In the genomic region with DNA sequence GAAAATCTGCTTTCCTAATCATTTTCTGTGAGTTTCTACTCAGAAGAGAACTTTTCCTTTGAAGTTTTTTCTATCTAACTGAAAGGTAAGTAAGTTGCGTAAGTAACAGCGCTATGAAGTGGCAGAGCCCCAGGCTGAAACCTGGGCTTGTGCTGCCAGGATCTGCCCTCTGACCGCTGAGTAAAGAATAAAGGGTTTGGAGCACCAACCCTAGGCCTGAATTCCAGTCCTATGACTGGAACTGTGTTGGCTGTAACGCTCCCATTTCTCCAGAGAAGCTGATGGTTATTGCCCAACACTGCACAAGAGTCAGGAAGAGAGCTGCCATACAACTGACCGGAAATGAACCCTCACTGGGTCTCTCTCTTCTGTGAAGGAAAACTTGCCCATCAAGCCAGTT, we compare ENCODE assay signal across 1 cellular context.
TF ChIP-seq lines count a peak whose summit lies in the region.

No MANE protein-coding gene starts in this region.

TF ChIP-seq in IMR-90, 13 proteins besides CTCF, POLR2A, EP300 and RAD21 (continued from another document):
- TF ChIP-seq, protein P1, sequence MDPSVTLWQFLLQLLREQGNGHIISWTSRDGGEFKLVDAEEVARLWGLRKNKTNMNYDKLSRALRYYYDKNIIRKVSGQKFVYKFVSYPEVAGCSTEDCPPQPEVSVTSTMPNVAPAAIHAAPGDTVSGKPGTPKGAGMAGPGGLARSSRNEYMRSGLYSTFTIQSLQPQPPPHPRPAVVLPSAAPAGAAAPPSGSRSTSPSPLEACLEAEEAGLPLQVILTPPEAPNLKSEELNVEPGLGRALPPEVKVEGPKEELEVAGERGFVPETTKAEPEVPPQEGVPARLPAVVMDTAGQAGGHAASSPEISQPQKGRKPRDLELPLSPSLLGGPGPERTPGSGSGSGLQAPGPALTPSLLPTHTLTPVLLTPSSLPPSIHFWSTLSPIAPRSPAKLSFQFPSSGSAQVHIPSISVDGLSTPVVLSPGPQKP (IDR thresholded peaks at IDR 0.05; ENCODE audit: borderline replicate concordance, low read depth, low read length): no peak
- TF ChIP-seq CEBPB (IDR thresholded peaks at IDR 0.05; ENCODE audit: low read depth, low read length): peak; percentile 93
TF ChIP-seq in IMR-90: peak in this region for 1.
